27 cellular contexts compared by ENCODE assay signal in the genomic region with DNA sequence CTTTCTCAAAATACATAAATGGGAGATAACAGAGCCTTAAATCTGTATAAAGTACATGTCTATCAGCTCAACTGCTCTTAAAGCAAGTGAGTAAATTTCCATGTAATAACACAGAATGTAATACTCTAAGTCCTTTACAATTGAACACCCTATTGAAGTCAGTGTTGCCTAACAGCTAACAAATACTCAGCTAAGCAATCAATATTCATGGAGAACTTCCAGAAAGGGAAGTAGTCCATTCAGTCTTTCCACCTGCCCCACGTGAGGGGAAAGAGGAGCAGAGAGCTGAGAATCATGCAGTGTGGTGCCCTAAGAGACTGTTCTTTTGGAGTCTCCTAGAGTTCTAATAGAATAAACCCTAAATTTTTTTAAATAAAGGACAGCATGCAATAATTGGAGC.
"Had no signal": no experiment of that assay in that cellular context is flagged by ENCODE, and none has a peak within 500 bp of the region (broad histone marks: within the 10 kb centered on the region; RNA-seq: fewer than 3 reads in every experiment).

No MANE protein-coding gene starts in this region.

- H3K4me2 ChIP-seq: neural progenitor cell had no signal

- H3K27me3 ChIP-seq: colonic mucosa, esophagus muscularis mucosa, foreskin keratinocyte, gastroesophageal sphincter, left lung, neural progenitor cell, right atrium auricular region, sigmoid colon, stomach, testis, tibial artery had no signal

- H3K4me1 ChIP-seq: colonic mucosa, esophagus muscularis mucosa, foreskin keratinocyte, gastroesophageal sphincter, left lung, neural progenitor cell, prostate gland, sigmoid colon, stomach, testis had no signal

- H3K9me3 Mint-ChIP-seq: dendritic cell treated with granulocyte-macrophage colony-stimulating factor and Interleukin-4, amounts not matched to agents 40 ng/mL and 50 ng/mL, for 4 days; mesothelial cell of epicardium; naive thymus-derived CD4-positive, alpha-beta T cell; nephron; neural progenitor cell; stimulated activated effector memory CD8-positive, alpha-beta T cell treated with anti-CD3 and anti-CD28 coated beads, Interleukin-12 subunit alpha, Interleukin-12 subunit beta, amount 100 ng/mL, for 72 hours; type B pancreatic cell had no signal

- H3K36me3 Mint-ChIP-seq: mesothelial cell of epicardium; naive thymus-derived CD4-positive, alpha-beta T cell; neural progenitor cell; stimulated activated effector memory CD8-positive, alpha-beta T cell treated with anti-CD3 and anti-CD28 coated beads, Interleukin-12 subunit alpha, Interleukin-12 subunit beta, amount 100 ng/mL, for 72 hours; type B pancreatic cell had no signal

- H3K27ac Mint-ChIP-seq: dendritic cell treated with granulocyte-macrophage colony-stimulating factor and Interleukin-4, amounts not matched to agents 40 ng/mL and 50 ng/mL, for 4 days; mesothelial cell of epicardium; naive thymus-derived CD4-positive, alpha-beta T cell; nephron; stimulated activated effector memory CD8-positive, alpha-beta T cell treated with anti-CD3 and anti-CD28 coated beads, Interleukin-12 subunit alpha, Interleukin-12 subunit beta, amount 100 ng/mL, for 72 hours; type B pancreatic cell had no signal

- H3K27me3 Mint-ChIP-seq: dendritic cell treated with granulocyte-macrophage colony-stimulating factor and Interleukin-4, amounts not matched to agents 40 ng/mL and 50 ng/mL, for 4 days; type B pancreatic cell had no signal

- H3K4me1 Mint-ChIP-seq: mesothelial cell of epicardium; stimulated activated effector memory CD8-positive, alpha-beta T cell treated with anti-CD3 and anti-CD28 coated beads, Interleukin-12 subunit alpha, Interleukin-12 subunit beta, amount 100 ng/mL, for 72 hours had no signal

- ATAC-seq: foreskin keratinocyte; gastroesophageal sphincter; left lung; mucosa of descending colon; naive thymus-derived CD4-positive, alpha-beta T cell; stimulated activated effector memory CD8-positive, alpha-beta T cell treated with anti-CD3 and anti-CD28 coated beads, Interleukin-12 subunit alpha, Interleukin-12 subunit beta, amount 100 ng/mL, for 72 hours had no signal

- H3K9ac ChIP-seq: neural progenitor cell had no signal

- H3K4me3 ChIP-seq: colonic mucosa, esophagus muscularis mucosa, gastroesophageal sphincter, left lung, mucosa of descending colon, neural progenitor cell, prostate gland, right atrium auricular region, sigmoid colon, stomach, testis, tibial artery had no signal

- H3K36me3 ChIP-seq: colonic mucosa, esophagus muscularis mucosa, gastroesophageal sphincter, left lung, neural progenitor cell, prostate gland, right atrium auricular region, sigmoid colon, stomach, tibial artery had no signal

- H3K27ac ChIP-seq: colonic mucosa, esophagus muscularis mucosa, foreskin keratinocyte, gastroesophageal sphincter, left lung, neural progenitor cell, prostate gland, right atrium auricular region, sigmoid colon, stomach, testis, tibial artery had no signal

- H2AFZ ChIP-seq: neural progenitor cell had no signal

- FAIRE-seq: endothelial cell of umbilical vein, kidney had no signal

- DNase-seq: colonic mucosa; effector CD8-positive, alpha-beta T cell; foreskin keratinocyte; head of caudate nucleus; kidney; left lung; mesenchymal stem cell; mucosa of descending colon; naive thymus-derived CD4-positive, alpha-beta T cell; sigmoid colon; stimulated activated CD4-positive, alpha-beta T cell treated with anti-CD3 and anti-CD28 coated beads, Interleukin-2, amount 100 ng/mL, for 24 hours; stimulated activated CD4-positive, alpha-beta T cell treated with anti-CD3 and anti-CD28 coated beads, Interleukin-4, amount 100 ng/mL, for 24 hours; stimulated activated naive CD4-positive, alpha-beta T cell treated with Interleukin-2 at 50 U/mL for 16 hours; stomach; testis; tibial artery had no signal

- H3K9me3 ChIP-seq: colonic mucosa, esophagus muscularis mucosa, gastroesophageal sphincter, left lung, mucosa of descending colon, prostate gland, right atrium auricular region, sigmoid colon, stomach, testis, tibial artery had no signal

- H3K4me3 Mint-ChIP-seq: dendritic cell treated with granulocyte-macrophage colony-stimulating factor and Interleukin-4, amounts not matched to agents 40 ng/mL and 50 ng/mL, for 4 days; mesothelial cell of epicardium; naive thymus-derived CD4-positive, alpha-beta T cell; nephron; neural progenitor cell; stimulated activated effector memory CD8-positive, alpha-beta T cell treated with anti-CD3 and anti-CD28 coated beads, Interleukin-12 subunit alpha, Interleukin-12 subunit beta, amount 100 ng/mL, for 72 hours; type B pancreatic cell had no signal
